In genomic region chr18:25329783-25330182, GRCh38 we compare ENCODE assay signal across 36 cellular contexts. TPM values are rescaled to one million over a fixed set of nuclear protein-coding genes. Genes with fewer than 3 reads are reported as not detected.
A peak's percentile ranks its signal among the peaks of the same experiment; 100 is the strongest.
DNase-seq lines count a peak whose midpoint lies in the region; ATAC-seq and TF ChIP-seq lines count a peak whose summit lies in the region.
"Had no signal": no experiment of that assay in that cellular context is flagged by ENCODE, and none has a peak within 500 bp of the region (broad histone marks: within the 10 kb centered on the region; RNA-seq: fewer than 3 reads in every experiment).

No MANE protein-coding gene starts in this region.

- peaks cover 64% of the 10 kb centered on the region for H3K4me1 Mint-ChIP-seq in endothelial cell (ENCODE audit: unreplicated experiment)
- H3K4me1 Mint-ChIP-seq in T-cell: no peaks in the 10 kb centered on the region
- no peaks in the 10 kb centered on the region for H3K4me1 Mint-ChIP-seq in immature natural killer cell
- H3K4me1 Mint-ChIP-seq: activated T-helper 17 cell treated with anti-CD3 and anti-CD28 coated beads, Interleukin-2, amount 50 U/mL, for 72 hours; central memory CD8-positive, alpha-beta T cell; naive thymus-derived CD8-positive, alpha-beta T cell had no signal

- TF ChIP-seq CTCF in endothelial cell (IDR thresholded peaks at IDR 0.05; ENCODE audit: unreplicated experiment) (no peak), colonic mucosa (IDR thresholded peaks at IDR 0.05) (no peak)

- H3K4me3 Mint-ChIP-seq in endothelial cell (ENCODE audit: unreplicated experiment): peak overlapping the region; percentile 39
- no peak overlapping the region for H3K4me3 Mint-ChIP-seq in T-cell
- H3K4me3 Mint-ChIP-seq in immature natural killer cell: no peak overlapping the region
- H3K4me3 Mint-ChIP-seq: activated T-helper 17 cell treated with anti-CD3 and anti-CD28 coated beads, Interleukin-2, amount 50 U/mL, for 72 hours; CD4-positive, alpha-beta T cell; central memory CD8-positive, alpha-beta T cell; naive thymus-derived CD8-positive, alpha-beta T cell had no signal

- H3K36me3 Mint-ChIP-seq in endothelial cell (ENCODE audit: low read depth, unreplicated experiment): peaks cover 14% of the 10 kb centered on the region
- no peaks in the 10 kb centered on the region for H3K36me3 Mint-ChIP-seq in T-cell
- H3K36me3 Mint-ChIP-seq in immature natural killer cell: no peaks in the 10 kb centered on the region
- H3K36me3 Mint-ChIP-seq: naive thymus-derived CD8-positive, alpha-beta T cell had no signal

- no peak overlapping the region for H3K4me3 ChIP-seq in colonic mucosa
- H3K4me3 ChIP-seq: A549, body of pancreas, esophagus squamous epithelium, GM12878, heart right ventricle, lung, psoas muscle, thyroid gland, vagina had no signal

- ATAC-seq in T-cell (replicated peaks in 1 of 4) (no peak), HG03196 (IDR thresholded peaks at IDR 0.05; ENCODE audit: unreplicated experiment) (no peak)
- ATAC-seq: A549; activated T-helper 17 cell treated with anti-CD3 and anti-CD28 coated beads, Interleukin-2, amount 50 U/mL, for 72 hours; body of pancreas; GM12878; naive thymus-derived CD8-positive, alpha-beta T cell; psoas muscle; SK-N-SH treated with all-trans-retinoic acid at 6 μM for 48 hours had no signal

- peak; percentile 7 for DNase-seq in EH (ENCODE audit: low read depth)
- peak; percentile 45 for DNase-seq in KBM-7
- DNase-seq in NCI-H69 (lab: John Stamatoyannopoulos, UW): peak; percentile 49
- no peak for DNase-seq in endothelial cell (ENCODE audit: low spot score)
- DNase-seq in T-cell: no peak
- no peak for DNase-seq in immature natural killer cell
- no peak for DNase-seq in colonic mucosa
- DNase-seq: activated CD4-positive, alpha-beta T cell treated with anti-CD3 and anti-CD28 coated beads for 4 hours; activated naive CD4-positive, alpha-beta T cell treated with anti-CD3 and anti-CD28 coated beads, Interleukin-2, amount 50 U/mL, for 16 hours; AML-193; body of pancreas; CD4-positive, alpha-beta T cell; dermis blood vessel endothelial cell; esophagus squamous epithelium; foreskin melanocyte; heart right ventricle; MM.1S; naive thymus-derived CD8-positive, alpha-beta T cell; NCI-H1436; NCI-H2081 treated with DMSO at 0.1 percent for 48 hours; occipital lobe; psoas muscle; stimulated activated CD4-positive, alpha-beta T cell treated with anti-CD3 and anti-CD28 coated beads, Interleukin-4, amount 100 ng/mL, for 1 hour; T-helper 2 cell; thyroid gland had no signal

- no peaks in the 10 kb centered on the region for H3K9me3 Mint-ChIP-seq in endothelial cell (ENCODE audit: unreplicated experiment)
- H3K9me3 Mint-ChIP-seq in T-cell: peaks cover 0 to 3% (median 0%) of the 10 kb centered on the region in 3 donors
- peaks cover 0 to 3% (median 0%) of the 10 kb centered on the region in 6 donors for H3K9me3 Mint-ChIP-seq in immature natural killer cell
- H3K9me3 Mint-ChIP-seq: CD4-positive, alpha-beta T cell; central memory CD8-positive, alpha-beta T cell had no signal

- no peaks in the 10 kb centered on the region for H3K9me3 ChIP-seq in colonic mucosa
- H3K9me3 ChIP-seq: A549, body of pancreas, esophagus squamous epithelium, heart right ventricle, psoas muscle, thyroid gland, vagina had no signal

- H3K27me3 Mint-ChIP-seq in endothelial cell (ENCODE audit: unreplicated experiment): peaks cover 2% of the 10 kb centered on the region
- peaks cover 4 to 36% of the 10 kb centered on the region in 2 donors for H3K27me3 Mint-ChIP-seq in T-cell
- peaks cover 1 to 2% (median 2%) of the 10 kb centered on the region in 3 donors for H3K27me3 Mint-ChIP-seq in immature natural killer cell (ENCODE audit: low read depth in 3 of 3)

- no peaks in the 10 kb centered on the region for H3K27me3 ChIP-seq in colonic mucosa
- H3K27me3 ChIP-seq: body of pancreas, esophagus squamous epithelium, heart right ventricle, thyroid gland, vagina had no signal

- no peak overlapping the region for H3K27ac ChIP-seq in colonic mucosa
- H3K27ac ChIP-seq: A549, body of pancreas, esophagus squamous epithelium, heart right ventricle, KMS-11, psoas muscle, thyroid gland, vagina, VCaP had no signal

- no peaks in the 10 kb centered on the region for H3K36me3 ChIP-seq in colonic mucosa
- H3K36me3 ChIP-seq: esophagus squamous epithelium, thyroid gland, vagina had no signal

- H3K27ac Mint-ChIP-seq in endothelial cell (ENCODE audit: unreplicated experiment) (peak overlapping the region; percentile 61), T-cell (no peak overlapping the region), immature natural killer cell (no peak overlapping the region)
- H3K27ac Mint-ChIP-seq: activated T-helper 17 cell treated with anti-CD3 and anti-CD28 coated beads, Interleukin-2, amount 50 U/mL, for 72 hours; CD4-positive, alpha-beta T cell; naive thymus-derived CD8-positive, alpha-beta T cell had no signal

- POLR2A ChIA-PET in T-cell (lab: Charles Lee): no interaction called here

- H3K9ac ChIP-seq in colonic mucosa (ENCODE audit: low read depth in 2 of 2, low read length in 2 of 2): no peak overlapping the region
- H3K9ac ChIP-seq: KMS-11 had no signal

- intact Hi-C loops in colonic mucosa (cut with DNase I): no loop called here

- in situ Hi-C loops in KBM-7 (cut with MboI; ENCODE audit: low pct_unique_long_range_greater_than_20kb, low sequenced_read_pairs): no loop called here

- no peaks in the 10 kb centered on the region for H3K4me1 ChIP-seq in colonic mucosa
- H3K4me1 ChIP-seq: A549, body of pancreas had no signal

- CTCF ChIA-PET in T-cell (lab: Charles Lee): no interaction called here

RNA-seq across cellular contexts. Expression of gene ZNF521, which starts 22.2 kb away (rescaled TPM):
- 238 TPM for total RNA-seq in endothelial cell (ENCODE audit: unreplicated experiment)
- 1 to 10 TPM in 3 of 5 donors, under 1 TPM in 2; 0.30 to 2.3 (median 1.4) TPM for total RNA-seq in T-cell
- 1 to 10 TPM in 1 of 3 donors, not detected in 2; 1.8 TPM for polyA plus RNA-seq in immature natural killer cell
- 1 to 10 TPM; 3.8 to 5.3 TPM for total RNA-seq in colonic mucosa
- total RNA-seq: activated T-helper 17 cell treated with anti-CD3 and anti-CD28 coated beads, Interleukin-2, amount 50 U/mL, for 72 hours; CD4-positive, alpha-beta T cell; NCI-H460 had no signal
- polyA plus RNA-seq: A549; naive thymus-derived CD8-positive, alpha-beta T cell had no signal

Comparison
In these comparisons a context has a peak if more than half of its experiments do, and no peak if none do; other contexts are left out.
1. DNase-seq: peak in EH (single experiment), KBM-7 (single experiment) and NCI-H69 (single experiment); none in endothelial cell (single experiment), T-cell (0 of 34), immature natural killer cell (0 of 3) and colonic mucosa (single experiment).
2. RNA of gene ZNF521, which starts 22.2 kb away (total RNA-seq): 238 TPM in endothelial cell (single experiment); 3.8 to 5.3 TPM in colonic mucosa and 0.30 to 2.3 TPM in T-cell; every median in the first group is over 10 times any median in the second.